In the genomic region with DNA sequence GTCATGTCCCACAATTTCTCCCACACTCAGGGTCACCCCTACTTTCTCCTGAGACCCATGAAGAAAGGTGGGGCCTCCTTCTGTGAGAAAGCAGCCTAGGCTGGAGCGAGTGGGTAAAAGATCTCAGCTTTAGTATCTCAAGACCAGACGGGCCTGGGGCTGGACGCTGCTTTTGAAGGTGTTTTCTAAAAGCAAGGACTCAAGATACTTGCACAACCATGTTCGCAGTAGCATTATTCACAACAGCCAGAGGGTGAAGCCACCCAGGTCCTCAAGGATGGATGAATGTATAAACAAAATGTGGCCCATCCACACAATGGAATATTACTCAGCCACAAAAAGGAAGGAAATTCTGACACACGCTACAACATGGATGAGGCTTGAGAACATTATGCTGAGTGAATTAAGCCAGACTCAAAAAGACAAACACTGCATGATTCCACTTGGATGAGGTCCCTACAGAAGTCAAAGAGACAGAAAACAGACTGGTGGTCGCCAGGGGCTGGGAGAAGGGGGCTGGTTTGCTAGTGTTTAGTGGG, we compare ENCODE assay signal across 15 cellular contexts. TPM values are rescaled to one million over a fixed set of nuclear protein-coding genes. Genes with fewer than 3 reads are reported as not detected.
DNase-seq lines count a peak whose midpoint lies in the region; TF ChIP-seq lines count a peak whose summit lies in the region.
"Had no signal": no experiment of that assay in that cellular context is flagged by ENCODE, and none has a peak within 500 bp of the region (broad histone marks: within the 10 kb centered on the region; RNA-seq: fewer than 3 reads in every experiment).

No MANE protein-coding gene starts in this region.

- H2AK5ac ChIP-seq in mesenchymal stem cell (ENCODE audit: low read length, severe bottlenecking), result no peak overlapping the region

- CTCF ChIA-PET in mammary epithelial cell (lab: Charles Lee; ENCODE audit: low non-redundant PET), result no interaction called here

- H3K9ac ChIP-seq in mammary epithelial cell (ENCODE audit: insufficient read depth, low read length) (no peak overlapping the region), mesenchymal stem cell (ENCODE audit: low read length) (peak overlapping the region; percentile 61), subcutaneous abdominal adipose tissue (ENCODE audit: low read length in 5 of 5) (peak overlapping the region in 1 of 5 donors; percentile 79)

- H2BK15ac ChIP-seq in mesenchymal stem cell (ENCODE audit: low read depth, poor library complexity, severe bottlenecking), result no peak overlapping the region

- H3K79me2 ChIP-seq in mammary epithelial cell (ENCODE audit: insufficient read depth, low read length), result peaks cover 2% of the 10 kb centered on the region

- peak overlapping the region; percentile 72 to 85 for H2BK12ac ChIP-seq in mesenchymal stem cell (ENCODE audit: low read length in 2 of 2)

- H3K36me3 ChIP-seq in mammary epithelial cell (ENCODE audit: insufficient read depth, low read length) (no peaks in the 10 kb centered on the region), mesenchymal stem cell (ENCODE audit: control insufficient read depth in 1 of 2, insufficient read depth in 2 of 2, low read depth in 1 of 2, low read length in 2 of 2) (peaks cover 2 to 15% of the 10 kb centered on the region in 2 experiments), subcutaneous abdominal adipose tissue (ENCODE audit: control insufficient read depth in 5 of 5, insufficient read depth in 5 of 5, low read length in 5 of 5) (no peaks in the 10 kb centered on the region)

- no TSS peak for BruUV-seq in mammary epithelial cell (replicated peaks; lab: Mats Ljungman, UMichigan)

- peak overlapping the region; percentile 72 to 89 for H3K18ac ChIP-seq in mesenchymal stem cell (ENCODE audit: low read depth in 1 of 2, low read length in 2 of 2)

- H3K4me2 ChIP-seq in mammary epithelial cell (ENCODE audit: insufficient read depth, low read depth, low read length) (peak overlapping the region; percentile 55), mesenchymal stem cell (ENCODE audit: low read length, poor library complexity, severe bottlenecking) (no peak overlapping the region)

- H4K8ac ChIP-seq in mesenchymal stem cell (ENCODE audit: low read length), result peak overlapping the region; percentile 66

- peaks cover 23% of the 10 kb centered on the region for H3K79me1 ChIP-seq in mesenchymal stem cell (replicated peaks; ENCODE audit: low read length, poor library complexity, severe bottlenecking)

- H3K4me3 Mint-ChIP-seq in HFFc6, result peak overlapping the region; percentile 77

- H3K4ac ChIP-seq in mesenchymal stem cell (ENCODE audit: low read depth in 1 of 2, low read length in 2 of 2), result peak overlapping the region; percentile 56 to 61

- no peaks in the 10 kb centered on the region for H3K36me3 Mint-ChIP-seq in HFFc6 (ENCODE audit: low read depth)

- intact Hi-C loops in mammary epithelial cell (cut with micrococcal nuclease), result no loop called here

- WGBS in mammary epithelial cell (ENCODE audit: low coverage, missing lambda C conversion rate), result 97% methylated on average over 6 of the region's 6 CpGs
- 79% methylated on average over 5 of the region's 6 CpGs for WGBS in mesenchymal stem cell

- H3K27ac Mint-ChIP-seq in HFFc6, result peak overlapping the region; percentile 80; the same call in 1 of the 2 replicates
- H3K27ac Mint-ChIP-seq: B cell had no signal

- peaks cover 14% of the 10 kb centered on the region for H3K4me1 ChIP-seq in mammary epithelial cell (ENCODE audit: insufficient read depth, low read length)
- peaks cover 19% of the 10 kb centered on the region for H3K4me1 ChIP-seq in mesenchymal stem cell (ENCODE audit: control insufficient read depth, insufficient read depth, low read depth, low read length)
- H3K4me1 ChIP-seq in subcutaneous abdominal adipose tissue (ENCODE audit: control insufficient read depth in 5 of 5, insufficient read depth in 5 of 5, low read length in 5 of 5), result peaks cover 10 to 16% (median 11%) of the 10 kb centered on the region in 5 donors

- DNase-seq in HFFc6 (no peak), mammary epithelial cell (no peak), mesenchymal stem cell (peak; percentile 76), SW 1271 (lab: John Stamatoyannopoulos, UW) (no peak), HPDE6-E6E7 (ENCODE audit: extremely low spot score) (no peak), HCEC 1CT (no peak), DMS 273 (lab: John Stamatoyannopoulos, UW; ENCODE audit: unreplicated experiment) (no peak)
- DNase-seq: activated naive CD4-positive, alpha-beta T cell treated with anti-CD3 and anti-CD28 coated beads, Interleukin-2, amount 50 U/mL, for 16 hours; foreskin melanocyte; Kasumi-1; NCI-H2171 treated with DMSO at 0.1 percent for 48 hours; stimulated activated CD4-positive, alpha-beta T cell treated with anti-CD3 and anti-CD28 coated beads, Interleukin-2, amount 100 ng/mL, for 48 hours had no signal

- in situ Hi-C loops in mammary epithelial cell (cut with MboI; ENCODE audit: low sequenced_read_pairs in 2 of 2), result no loop called here

- H4K91ac ChIP-seq in mesenchymal stem cell (ENCODE audit: low read length), result peak overlapping the region; percentile 19

- no peak overlapping the region for H2BK5ac ChIP-seq in mesenchymal stem cell (ENCODE audit: low read depth, low read length, poor library complexity, severe bottlenecking)

- H3K9me3 ChIP-seq in mammary epithelial cell (replicated peaks; ENCODE audit: insufficient read depth, low read length) (no peaks in the 10 kb centered on the region), mesenchymal stem cell (ENCODE audit: control insufficient read depth, low read length) (no peaks in the 10 kb centered on the region), subcutaneous abdominal adipose tissue (ENCODE audit: control insufficient read depth in 5 of 5, low read length in 5 of 5) (no peaks in the 10 kb centered on the region)

- TF ChIP-seq CTCF in HFFc6 (IDR thresholded peaks at IDR 0.05) (no peak), mammary epithelial cell (conservative IDR thresholded peaks at IDR 0.05 in 1 of 2, IDR thresholded peaks at IDR 0.05 in 1 of 2; ENCODE audit: extremely low read depth in 1 of 2, insufficient read depth in 1 of 2, low read depth in 1 of 2, low read length in 2 of 2) (no peak)

- H3K4me3 ChIP-seq in mammary epithelial cell (replicated peaks in 1 of 3; ENCODE audit: insufficient read depth in 1 of 3, low read depth in 2 of 3, low read length in 3 of 3), result no peak overlapping the region
- peak overlapping the region in 1 of 2 experiments; percentile 64 for H3K4me3 ChIP-seq in mesenchymal stem cell (ENCODE audit: insufficient read depth in 1 of 2, low read depth in 1 of 2, low read length in 2 of 2)
- peak overlapping the region in 3 of 5 donors; percentile 9 to 42 (median 29) for H3K4me3 ChIP-seq in subcutaneous abdominal adipose tissue (ENCODE audit: low read depth in 1 of 5, low read length in 5 of 5)

- dilution Hi-C loops in mammary epithelial cell (cut with HindIII; ENCODE audit: low sequenced_read_pairs), result no loop called here

- H4K20me1 ChIP-seq in mammary epithelial cell (ENCODE audit: insufficient read depth, low read length), result no peaks in the 10 kb centered on the region

- peak overlapping the region; percentile 19 for H2BK120ac ChIP-seq in mesenchymal stem cell (ENCODE audit: low read depth, low read length)

- no peak overlapping the region for H3K23ac ChIP-seq in mesenchymal stem cell (ENCODE audit: low read length in 2 of 2)

- peaks cover 15% of the 10 kb centered on the region for H3K4me1 Mint-ChIP-seq in HFFc6 (ENCODE audit: low read depth)

- H3K27ac ChIP-seq in mammary epithelial cell (ENCODE audit: insufficient read depth, low read depth, low read length) (no peak overlapping the region), mesenchymal stem cell (ENCODE audit: low read length, poor library complexity, severe bottlenecking) (no peak overlapping the region), subcutaneous abdominal adipose tissue (ENCODE audit: low read depth, low read length) (peak overlapping the region; percentile 47)

- H3K27me3 ChIP-seq in mammary epithelial cell (ENCODE audit: insufficient read depth, low read length) (no peaks in the 10 kb centered on the region), mesenchymal stem cell (ENCODE audit: control insufficient read depth in 1 of 2, insufficient read depth in 1 of 2, low read length in 2 of 2) (no peaks in the 10 kb centered on the region), subcutaneous abdominal adipose tissue (ENCODE audit: control insufficient read depth in 5 of 5, insufficient read depth in 4 of 5, low read length in 5 of 5) (peaks cover 8 to 32% (median 18%) of the 10 kb centered on the region in 5 donors)

- no peaks in the 10 kb centered on the region for H3K9me3 Mint-ChIP-seq in HFFc6

- H3K27me3 Mint-ChIP-seq in HFFc6 (ENCODE audit: insufficient read depth), result peaks cover 6% of the 10 kb centered on the region

- H3K14ac ChIP-seq in mesenchymal stem cell (ENCODE audit: low read length in 2 of 2), result no peak overlapping the region

- H2AFZ ChIP-seq in mammary epithelial cell (ENCODE audit: low read depth, low read length) (peak overlapping the region; percentile 36), mesenchymal stem cell (ENCODE audit: low read depth, low read length) (no peak overlapping the region)

RNA-seq across cellular contexts. Expression of a gene that starts 10.6 kb away (rescaled TPM):
- total RNA-seq in HFFc6 (2021; fragmentation: NEBNext Ultra II Directional; extraction: Animal tissue kit (Norgen Biotek cat#: 25700)), result 1 to 10 TPM in 3 of 6 experiments, under 1 TPM in 3; 0.77 to 2.0 (median 1.0) TPM
- total RNA-seq in mammary epithelial cell, result 10 to 100 TPM in 1 of 2 donors, 1 to 10 TPM in 1; 5.4 to 25.8 TPM
- polyA plus RNA-seq in mammary epithelial cell, result 2.0 TPM
- polyA minus RNA-seq in mammary epithelial cell, result 28.9 TPM
- 30.3 TPM for polyA plus RNA-seq in mesenchymal stem cell (2013, experiment 1 of 2)
- polyA plus RNA-seq in mesenchymal stem cell (2013, experiment 2 of 2), result 30.2 TPM
- total RNA-seq: endothelial cell of umbilical vein had no signal
- polyA plus RNA-seq: endothelial cell of umbilical vein had no signal

Comparison
In these comparisons a context has a peak if more than half of its experiments do, and no peak if none do; other contexts are left out.
1. H3K4me3 ChIP-seq: peak in subcutaneous abdominal adipose tissue (3 of 5); none in mammary epithelial cell (0 of 3).